Comparison of ENCODE assay signal across 28 cellular contexts in the genomic region with DNA sequence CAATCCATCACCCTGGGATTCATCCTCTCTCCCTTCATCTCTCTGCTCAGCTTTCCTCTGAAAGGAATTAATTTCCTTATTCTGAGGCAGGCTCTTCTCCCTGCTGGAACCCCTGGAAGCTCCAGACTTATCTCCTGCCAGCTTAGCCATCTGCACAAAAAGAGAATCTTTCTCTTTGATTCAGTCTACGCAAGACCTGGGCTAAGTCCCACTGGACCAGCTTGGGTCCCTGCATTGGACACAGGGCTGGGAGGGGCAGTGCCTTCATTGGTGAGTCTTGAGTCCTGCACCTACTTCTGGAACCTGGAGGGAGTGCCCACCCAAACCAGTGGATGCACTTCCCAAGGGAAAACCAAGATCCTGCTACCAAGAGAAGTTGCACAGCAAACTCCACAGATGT.
"Had no signal": no experiment of that assay in that cellular context is flagged by ENCODE, and none has a peak within 500 bp of the region (broad histone marks: within the 10 kb centered on the region; RNA-seq: fewer than 3 reads in every experiment).

No MANE protein-coding gene starts in this region.

- ATAC-seq: activated CD4-positive, alpha-beta T cell treated with anti-CD3 and anti-CD28 coated beads for 36 hours; activated CD8-positive, alpha-beta memory T cell treated with anti-CD3 and anti-CD28 coated beads, Interleukin-2, amount 10 ng/mL, durations not matched to agents 7 days and 5 days; activated CD8-positive, alpha-beta T cell treated with anti-CD3 and anti-CD28 coated beads, Interleukin-2, amount 10 ng/mL, durations not matched to agents 7 days and 5 days; esophagus mucosa; T-helper 17 cell had no signal

- H3K9me3 Mint-ChIP-seq: activated CD4-positive, alpha-beta T cell treated with anti-CD3 and anti-CD28 coated beads, Interleukin-2, amount 10 ng/mL, durations not matched to agents 24 days and 14 days; activated T-helper 1 cell treated with anti-CD3 and anti-CD28 coated beads, Interleukin-12 subunit alpha, Interleukin-12 subunit beta, Interleukin-2, Interleukin-4 antibody, amounts not matched to agents 30 ng/mL and 10 ng/mL and 1 ng/mL, durations not matched to agents 14 hours and 24 hours and 36 hours; activated T-helper 2 cell treated with anti-CD3 and anti-CD28 coated beads, Interferon-gamma antibody, Interleukin-2, Interleukin-4, amounts not matched to agents 10 μg/mL and 5 μg/mL and 100 μg/mL, durations not matched to agents 14 hours and 24 hours and 36 hours; T-helper 2 cell treated with Interferon-gamma antibody and Interleukin-4, amounts not matched to agents 5 μg/mL and 100 μg/mL, for 36 hours had no signal

- H3K4me1 Mint-ChIP-seq: activated CD4-positive, alpha-beta T cell treated with anti-CD3 and anti-CD28 coated beads for 36 hours; activated CD4-positive, alpha-beta T cell treated with anti-CD3 and anti-CD28 coated beads, Interleukin-2, amount 10 ng/mL, durations not matched to agents 24 days and 14 days; T-helper 17 cell had no signal

- H3K4me3 Mint-ChIP-seq: activated CD4-positive, alpha-beta memory T cell treated with anti-CD3 and anti-CD28 coated beads for 36 hours; activated CD4-positive, alpha-beta T cell treated with anti-CD3 and anti-CD28 coated beads for 36 hours; activated CD4-positive, alpha-beta T cell treated with anti-CD3 and anti-CD28 coated beads, Interleukin-2, amount 10 ng/mL, durations not matched to agents 24 days and 14 days; activated CD8-positive, alpha-beta memory T cell treated with anti-CD3 and anti-CD28 coated beads, Interleukin-2, amount 10 ng/mL, durations not matched to agents 7 days and 5 days; activated CD8-positive, alpha-beta T cell treated with anti-CD3 and anti-CD28 coated beads, Interleukin-2, amount 10 ng/mL, durations not matched to agents 7 days and 5 days; activated naive CD8-positive, alpha-beta T cell; activated T-helper 1 cell treated with anti-CD3 and anti-CD28 coated beads, Interleukin-12 subunit alpha, Interleukin-12 subunit beta, Interleukin-2, Interleukin-4 antibody, amounts not matched to agents 30 ng/mL and 10 ng/mL and 1 ng/mL, durations not matched to agents 14 hours and 24 hours and 36 hours; T-helper 17 cell; T-helper 2 cell treated with Interferon-gamma antibody and Interleukin-4, amounts not matched to agents 5 μg/mL and 100 μg/mL, for 36 hours had no signal

- H3K9me3 ChIP-seq: colonic mucosa had no signal

- H3K4me1 ChIP-seq: colonic mucosa had no signal

- H3K4me3 ChIP-seq: colonic mucosa had no signal

- H3K27me3 Mint-ChIP-seq: activated CD4-positive, alpha-beta T cell treated with anti-CD3 and anti-CD28 coated beads, Interleukin-2, amount 10 ng/mL, durations not matched to agents 24 days and 14 days; activated CD8-positive, alpha-beta memory T cell treated with anti-CD3 and anti-CD28 coated beads, Interleukin-2, amount 10 ng/mL, durations not matched to agents 7 days and 5 days had no signal

- H3K27ac Mint-ChIP-seq: activated CD4-positive, alpha-beta memory T cell treated with anti-CD3 and anti-CD28 coated beads for 36 hours; activated CD4-positive, alpha-beta T cell treated with anti-CD3 and anti-CD28 coated beads for 36 hours; activated CD4-positive, alpha-beta T cell treated with anti-CD3 and anti-CD28 coated beads, Interleukin-2, amount 10 ng/mL, durations not matched to agents 24 days and 14 days; activated CD8-positive, alpha-beta memory T cell treated with anti-CD3 and anti-CD28 coated beads, Interleukin-2, amount 10 ng/mL, durations not matched to agents 7 days and 5 days; activated CD8-positive, alpha-beta T cell treated with anti-CD3 and anti-CD28 coated beads, Interleukin-2, amount 10 ng/mL, durations not matched to agents 7 days and 5 days; activated naive CD8-positive, alpha-beta T cell; activated T-helper 1 cell treated with anti-CD3 and anti-CD28 coated beads, Interleukin-12 subunit alpha, Interleukin-12 subunit beta, Interleukin-2, Interleukin-4 antibody, amounts not matched to agents 30 ng/mL and 10 ng/mL and 1 ng/mL, durations not matched to agents 14 hours and 24 hours and 36 hours; activated T-helper 2 cell treated with anti-CD3 and anti-CD28 coated beads, Interferon-gamma antibody, Interleukin-2, Interleukin-4, amounts not matched to agents 10 μg/mL and 5 μg/mL and 100 μg/mL, durations not matched to agents 14 hours and 24 hours and 36 hours; T-helper 17 cell; T-helper 2 cell treated with Interferon-gamma antibody and Interleukin-4, amounts not matched to agents 5 μg/mL and 100 μg/mL, for 36 hours had no signal

- H3K36me3 Mint-ChIP-seq: activated CD4-positive, alpha-beta memory T cell treated with anti-CD3 and anti-CD28 coated beads for 36 hours; activated CD8-positive, alpha-beta memory T cell treated with anti-CD3 and anti-CD28 coated beads, Interleukin-2, amount 10 ng/mL, durations not matched to agents 7 days and 5 days; activated naive CD8-positive, alpha-beta T cell had no signal

- H3K36me3 ChIP-seq: brain microvascular endothelial cell, colonic mucosa had no signal

- H3K27ac ChIP-seq: brain microvascular endothelial cell, colonic mucosa had no signal

- DNase-seq: activated CD4-positive, alpha-beta memory T cell treated with anti-CD3 and anti-CD28 coated beads for 36 hours; activated CD4-positive, alpha-beta T cell treated with anti-CD3 and anti-CD28 coated beads for 36 hours; activated CD4-positive, alpha-beta T cell treated with anti-CD3 and anti-CD28 coated beads, Interleukin-2, amount 10 ng/mL, durations not matched to agents 24 days and 14 days; activated CD4-positive, CD25-positive, alpha-beta regulatory T cell; activated CD4-positive, CD25-positive, alpha-beta regulatory T cell treated with anti-CD3 and anti-CD28 coated beads, Interleukin-2, amount 50 U/mL, for 72 hours; activated CD8-positive, alpha-beta memory T cell treated with anti-CD3 and anti-CD28 coated beads, Interleukin-2, amount 10 ng/mL, durations not matched to agents 7 days and 5 days; activated CD8-positive, alpha-beta memory T cell treated with anti-CD3 and anti-CD28 coated beads, Interleukin-2, amount 50 U/mL, for 4 hours; activated CD8-positive, alpha-beta T cell treated with anti-CD3 and anti-CD28 coated beads, Interleukin-2, amount 10 ng/mL, durations not matched to agents 7 days and 5 days; activated gamma-delta T cell; activated naive CD4-positive, alpha-beta T cell; activated naive CD4-positive, alpha-beta T cell treated with anti-CD3 and anti-CD28 coated beads, Interleukin-2, amount 50 U/mL, for 16 hours; activated T-cell treated with anti-CD3 and anti-CD28 coated beads, Interleukin-2, amount 50 U/mL, for 1 hour; activated T-cell treated with anti-CD3 and anti-CD28 coated beads, Interleukin-2, amount 50 U/mL, for 48 hours; amniotic stem cell; anterior cingulate cortex; brain microvascular endothelial cell; caudate nucleus; colonic mucosa; effector CD8-positive, alpha-beta T cell; foreskin fibroblast; T-helper 1 cell; T-helper 17 cell; T1000 had no signal

- H3K27me3 ChIP-seq: brain microvascular endothelial cell, colonic mucosa had no signal
